Comparison of ENCODE assay signal across 29 cellular contexts in genomic region chr2:35946431-35946991, GRCh38.
"Had no signal": no experiment of that assay in that cellular context is flagged by ENCODE, and none has a peak within 500 bp of the region (broad histone marks: within the 10 kb centered on the region; RNA-seq: fewer than 3 reads in every experiment).

No MANE protein-coding gene starts in this region.

- H3K36me3 ChIP-seq: gastroesophageal sphincter, heart left ventricle, lower lobe of right lung, ovary, sigmoid colon, spleen, tibial artery, upper lobe of left lung had no signal

- DNase-seq: effector CD8-positive, alpha-beta T cell; endodermal cell; foreskin fibroblast; heart left ventricle; hippocampal formation; left cardiac atrium; left ventricle myocardium superior; lower lobe of right lung; naive thymus-derived CD8-positive, alpha-beta T cell; nephron progenitor cell; occipital lobe; ovary; posterior cingulate gyrus; psoas muscle; right cardiac atrium; sigmoid colon; spleen; stimulated activated CD4-positive, alpha-beta T cell treated with anti-CD3 and anti-CD28 coated beads, Interleukin-4, amount 100 ng/mL, for 4 hours; stimulated activated naive CD8-positive, alpha-beta T cell treated with anti-CD3 and anti-CD28 coated beads, Interleukin-15, Interleukin-2, amounts not matched to agents 100 U/mL and 50 U/mL, for 24 hours; testis; tibial artery; upper lobe of left lung had no signal

- H3K27me3 ChIP-seq: gastroesophageal sphincter, heart left ventricle, ovary, sigmoid colon, spleen, testis, tibial artery, upper lobe of left lung had no signal

- H3K9me3 ChIP-seq: gastroesophageal sphincter, heart left ventricle, lower lobe of right lung, ovary, psoas muscle, sigmoid colon, spleen, testis, tibial artery, upper lobe of left lung had no signal

- H3K27ac ChIP-seq: epithelial cell of prostate, heart left ventricle, lower lobe of right lung, ovary, psoas muscle, sigmoid colon, spleen, testis, tibial artery, upper lobe of left lung had no signal

- H3K4me3 ChIP-seq: gastroesophageal sphincter, heart left ventricle, lower lobe of right lung, ovary, psoas muscle, sigmoid colon, spleen, testis, tibial artery, upper lobe of left lung had no signal

- H3K4me1 ChIP-seq: heart left ventricle, lower lobe of right lung, psoas muscle, sigmoid colon, spleen, testis, tibial artery, upper lobe of left lung had no signal

- ATAC-seq: esophagus mucosa; gastroesophageal sphincter; heart left ventricle; left cardiac atrium; left ventricle myocardium superior; lower lobe of right lung; naive thymus-derived CD8-positive, alpha-beta T cell; psoas muscle; right cardiac atrium; stimulated activated memory B cell treated with anti-CD40 and anti-IgM and Interleukin-4, amounts not matched to agents 10 μg/mL and 1 μg/mL and 100 μg/mL, for 72 hours; stimulated activated naive CD8-positive, alpha-beta T cell treated with anti-CD3 and anti-CD28 coated beads, Interleukin-15, Interleukin-2, amounts not matched to agents 100 U/mL and 50 U/mL, for 24 hours had no signal

- FAIRE-seq: colon, islet of Langerhans, urothelium cell line had no signal
